ENCODE assay signal across 34 cellular contexts in the genomic region with DNA sequence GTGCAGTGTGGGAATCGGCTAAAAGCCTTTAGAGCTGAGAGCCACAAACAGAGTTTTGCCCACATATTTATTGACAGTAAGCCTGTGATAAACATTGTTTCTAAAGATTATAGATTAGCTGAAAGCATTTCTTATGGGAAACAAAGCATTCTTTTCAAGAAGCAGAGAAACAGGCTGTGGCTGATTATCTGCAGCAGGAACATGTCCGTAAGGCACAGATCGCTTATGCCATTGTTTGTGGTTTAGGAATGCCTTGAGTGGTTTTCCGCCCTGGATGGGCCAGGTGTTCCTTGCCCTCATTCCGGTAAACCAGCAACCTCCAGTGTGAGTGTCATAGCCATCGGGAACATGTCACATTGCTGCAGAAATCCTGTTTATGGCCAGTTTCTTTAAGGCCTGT.
"Had no signal": no experiment of that assay in that cellular context is flagged by ENCODE, and none has a peak within 500 bp of the region (broad histone marks: within the 10 kb centered on the region; RNA-seq: fewer than 3 reads in every experiment).

No MANE protein-coding gene starts in this region.

- H3K36me3 ChIP-seq: adrenal gland, breast epithelium, cardiac muscle cell had no signal

- H3K4me3 ChIP-seq: adrenal gland, ascending aorta, body of pancreas, breast epithelium, cardiac muscle cell had no signal

- FAIRE-seq: astrocyte, bronchial epithelial cell had no signal

- ATAC-seq: activated naive CD4-positive, alpha-beta T cell treated with anti-CD3 and anti-CD28 coated beads, Interleukin-2, amount 50 U/mL, for 72 hours; activated naive CD8-positive, alpha-beta T cell treated with anti-CD3 and anti-CD28 coated beads, Interleukin-2, amount 50 U/mL, for 24 hours; activated T-cell treated with anti-CD3 and anti-CD28 coated beads, Interleukin-2, amount 50 U/mL, for 4 hours; activated T-cell treated with anti-CD3 and anti-CD28 coated beads, Interleukin-2, amount 50 U/mL, for 72 hours; activated T-helper 17 cell treated with anti-CD3 and anti-CD28 coated beads, Interleukin-2, amount 50 U/mL, for 72 hours; body of pancreas had no signal

- H3K27ac ChIP-seq: adrenal gland, ascending aorta, body of pancreas, brain microvascular endothelial cell, breast epithelium, cardiac muscle cell had no signal

- H3K27me3 ChIP-seq: adrenal gland, ascending aorta, body of pancreas, brain microvascular endothelial cell, breast epithelium, cardiac muscle cell had no signal

- DNase-seq: activated effector memory CD4-positive, alpha-beta T cell treated with anti-CD3 and anti-CD28 coated beads, Interleukin-2, amount 50 U/mL, for 16 hours; activated effector memory CD4-positive, alpha-beta T cell treated with Interleukin-2 at 50 U/mL for 16 hours; activated gamma-delta T cell; activated gamma-delta T cell treated with Interleukin-2 at 50 U/mL for 16 hours; activated naive CD4-positive, alpha-beta T cell; activated naive CD4-positive, alpha-beta T cell treated with anti-CD3 and anti-CD28 coated beads for 36 hours; activated naive CD4-positive, alpha-beta T cell treated with anti-CD3 and anti-CD28 coated beads, Interleukin-2, amount 10 ng/mL, durations not matched to agents 7 days and 5 days; activated naive CD4-positive, alpha-beta T cell treated with anti-CD3 and anti-CD28 coated beads, Interleukin-2, amount 50 U/mL, for 16 hours; activated naive CD4-positive, alpha-beta T cell treated with Interleukin-2 at 50 U/mL for 16 hours; activated naive CD8-positive, alpha-beta T cell treated with anti-CD3 and anti-CD28 coated beads for 36 hours; activated naive CD8-positive, alpha-beta T cell treated with anti-CD3 and anti-CD28 coated beads, Interleukin-2, amount 10 ng/mL, durations not matched to agents 7 days and 5 days; activated naive CD8-positive, alpha-beta T cell treated with anti-CD3 and anti-CD28 coated beads, Interleukin-2, amount 50 U/mL, for 24 hours; activated T-cell treated with anti-CD3 and anti-CD28 coated beads for 4 hours; activated T-cell treated with anti-CD3 and anti-CD28 coated beads, Interleukin-2, amount 50 U/mL, for 1 hour; activated T-cell treated with anti-CD3 and anti-CD28 coated beads, Interleukin-2, amount 50 U/mL, for 24 hours; activated T-cell treated with anti-CD3 and anti-CD28 coated beads, Interleukin-2, amount 50 U/mL, for 4 hours; activated T-cell treated with anti-CD3 and anti-CD28 coated beads, Interleukin-2, amount 50 U/mL, for 48 hours; activated T-cell treated with anti-CD3 and anti-CD28 coated beads, Interleukin-2, amount 50 U/mL, for 72 hours; adrenal gland; amniotic stem cell; amygdala; anterior cingulate cortex; body of pancreas; brain microvascular endothelial cell; caudate nucleus; central memory CD4-positive, alpha-beta T cell; cerebellar nuclear complex had no signal

- H3K9me3 ChIP-seq: adrenal gland, ascending aorta, body of pancreas, breast epithelium had no signal

- H3K4me1 ChIP-seq: adrenal gland, ascending aorta, body of pancreas, breast epithelium had no signal
